23 cellular contexts compared by ENCODE assay signal in the genomic region with DNA sequence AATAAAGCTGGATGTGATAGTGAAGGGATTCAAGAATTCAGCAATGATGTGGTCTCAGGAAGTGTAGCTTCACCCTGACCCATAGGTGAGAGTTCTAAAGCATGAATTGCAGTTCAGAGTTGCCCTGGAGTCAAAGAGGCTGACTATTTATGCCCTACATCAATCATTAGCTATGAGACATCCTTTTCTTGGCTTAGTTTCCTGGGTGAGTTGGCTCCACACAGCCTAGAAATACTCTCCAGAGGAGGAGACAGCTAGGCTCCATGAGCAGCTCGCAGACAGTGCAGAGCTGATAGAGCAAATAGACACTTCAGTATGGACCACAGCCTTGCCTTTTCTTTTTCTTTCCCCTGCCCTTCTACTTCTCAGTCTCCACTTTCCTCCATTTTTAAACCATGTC.
DNase-seq lines count a peak whose midpoint lies in the region; ATAC-seq, FAIRE-seq and TF ChIP-seq lines count a peak whose summit lies in the region.
"Had no signal": no experiment of that assay in that cellular context is flagged by ENCODE, and none has a peak within 500 bp of the region (broad histone marks: within the 10 kb centered on the region; RNA-seq: fewer than 3 reads in every experiment).

No MANE protein-coding gene starts in this region.

- FAIRE-seq in HTR-8/SVneo (lab: Jason Lieb, UNC): no peak
- FAIRE-seq: A549 had no signal

- peak; percentile 0 for DNase-seq in ACHN
- DNase-seq in HTR-8/SVneo (ENCODE audit: insufficient read length, low spot score): peak; percentile 7
- DNase-seq in RWPE2 (ENCODE audit: low spot score): no peak
- peak; percentile 48 for DNase-seq in kidney tubule cell (ENCODE audit: low spot score)
- DNase-seq in cerebellum (ENCODE audit: low spot score): no peak
- DNase-seq in Karpas-422: no peak
- DNase-seq in head of caudate nucleus: no peak
- DNase-seq: Caco-2; CD4-positive, alpha-beta memory T cell; DND-41; H9; HFFc6; Kasumi-1; MM.1S; NCI-H1048; NCI-H1436; NCI-H1930; NCI-H345; NCI-H526; Peyer's patch; Right ventricle myocardium superior had no signal

- H3K27ac ChIP-seq in RWPE2 (ENCODE audit: poor library complexity, severe bottlenecking): no peak overlapping the region
- no peak overlapping the region for H3K27ac ChIP-seq in Karpas-422 (ENCODE audit: low read length)
- H3K27ac ChIP-seq: A549; BLaER1 treated with 17β-estradiol and CSF1 and Interleukin-3, amounts not matched to agents 10 nM and 100 nM; Peyer's patch had no signal

- no peak for TF ChIP-seq CTCF in RWPE2 (IDR thresholded peaks at IDR 0.05; ENCODE audit: poor library complexity, severe bottlenecking)

- H3K27me3 ChIP-seq in RWPE2 (ENCODE audit: insufficient read depth, poor library complexity, severe bottlenecking) (no peaks in the 10 kb centered on the region), Karpas-422 (ENCODE audit: low read length) (no peaks in the 10 kb centered on the region)
- H3K27me3 ChIP-seq: BLaER1 treated with 17β-estradiol and CSF1 and Interleukin-3, amounts not matched to agents 10 nM and 100 nM; Peyer's patch had no signal

- H3K9me2 ChIP-seq in Karpas-422 (replicated peaks; ENCODE audit: insufficient read depth, low read length): no peaks in the 10 kb centered on the region

- H3K4me1 ChIP-seq in RWPE2 (ENCODE audit: insufficient read depth, poor library complexity, severe bottlenecking) (no peaks in the 10 kb centered on the region), Karpas-422 (ENCODE audit: low read length) (no peaks in the 10 kb centered on the region)
- H3K4me1 ChIP-seq: A549, Caco-2, Peyer's patch had no signal

- no peaks in the 10 kb centered on the region for H3K9me3 ChIP-seq in RWPE2 (ENCODE audit: severe bottlenecking)
- H3K9me3 ChIP-seq in Karpas-422 (ENCODE audit: low read length): peaks cover 29% of the 10 kb centered on the region
- H3K9me3 ChIP-seq: A549, Caco-2, Peyer's patch had no signal

- no peaks in the 10 kb centered on the region for H3K36me3 ChIP-seq in RWPE2 (ENCODE audit: low read depth)
- no peaks in the 10 kb centered on the region for H3K36me3 ChIP-seq in Karpas-422 (ENCODE audit: insufficient read depth, low read length)
- H3K36me3 ChIP-seq: BLaER1 treated with 17β-estradiol and CSF1 and Interleukin-3, amounts not matched to agents 10 nM and 100 nM; Peyer's patch had no signal

- no peaks in the 10 kb centered on the region for H4K20me1 ChIP-seq in Karpas-422 (ENCODE audit: insufficient read depth, low read depth, low read length)
- H4K20me1 ChIP-seq: BLaER1 treated with 17β-estradiol and CSF1 and Interleukin-3, amounts not matched to agents 10 nM and 100 nM had no signal

- H3K4me2 ChIP-seq in Karpas-422 (ENCODE audit: low read depth, low read length, poor library complexity, severe bottlenecking): no peak overlapping the region
- H3K4me2 ChIP-seq: A549; BLaER1 treated with 17β-estradiol and CSF1 and Interleukin-3, amounts not matched to agents 10 nM and 100 nM had no signal

- peak; percentile 35; the same call in 1 of the 3 replicates for ATAC-seq in RWPE2 (ENCODE audit: low read depth)
- ATAC-seq: A549 had no signal

- in situ Hi-C loops in ACHN (cut with HindIII; ENCODE audit: low pct_ligation_motif_present, low pct_unique_long_range_greater_than_20kb, low sequenced_read_pairs): no loop called here

- no peak overlapping the region for H3K9ac ChIP-seq in Karpas-422 (ENCODE audit: low read length)
- H3K9ac ChIP-seq: BLaER1 treated with 17β-estradiol and CSF1 and Interleukin-3, amounts not matched to agents 10 nM and 100 nM had no signal

- intact Hi-C loops in head of caudate nucleus (cut with DNase I): no loop called here

- H3K79me2 ChIP-seq in Karpas-422 (ENCODE audit: low read length): no peaks in the 10 kb centered on the region

- H3K4me3 ChIP-seq in RWPE2 (ENCODE audit: severe bottlenecking) (no peak overlapping the region), Karpas-422 (ENCODE audit: low read length) (no peak overlapping the region)
- H3K4me3 ChIP-seq: A549; BLaER1 treated with 17β-estradiol and CSF1 and Interleukin-3, amounts not matched to agents 10 nM and 100 nM; Peyer's patch had no signal

- no peak overlapping the region for H2AFZ ChIP-seq in Karpas-422 (ENCODE audit: low read length)

Comparison
In these comparisons a context has a peak if more than half of its experiments do, and no peak if none do; other contexts are left out.
1. DNase-seq: peak in ACHN (single experiment), HTR-8/SVneo (single experiment) and kidney tubule cell (single experiment); none in RWPE2 (single experiment), cerebellum (single experiment), Karpas-422 (single experiment) and head of caudate nucleus (0 of 42).